ENCODE assay signal across 8 cellular contexts in genomic region chr19:54096642-54097106, GRCh38. TPM values are rescaled to one million over a fixed set of nuclear protein-coding genes. Genes with fewer than 3 reads are reported as not detected.
DNase-seq lines count a peak whose midpoint lies in the region; TF ChIP-seq lines count a peak whose summit lies in the region.

No MANE protein-coding gene starts in this region.

- TF ChIP-seq POLR2A in adrenal gland (IDR thresholded peaks at IDR 0.05), result no peak

- H3K9me3 ChIP-seq in BE2C (no peaks in the 10 kb centered on the region; the same call in 1 of the 2 replicates), HUES64 (ENCODE audit: insufficient read depth, low read depth, low read length) (no peaks in the 10 kb centered on the region), iPS DF 6.9 (ENCODE audit: control insufficient read depth, insufficient read depth, low read length) (no peaks in the 10 kb centered on the region), adrenal gland (replicated peaks in 1 of 3) (no peaks in the 10 kb centered on the region)

- H3K36me3 Mint-ChIP-seq in activated T-helper 2 cell treated with anti-CD3 and anti-CD28 coated beads, Interferon-gamma antibody, Interleukin-2, Interleukin-4, amounts not matched to agents 10 μg/mL and 5 μg/mL and 100 μg/mL, durations not matched to agents 14 hours and 24 hours and 36 hours (ENCODE audit: low read depth), result no peaks in the 10 kb centered on the region
- no peaks in the 10 kb centered on the region for H3K36me3 Mint-ChIP-seq in stimulated activated naive CD8-positive, alpha-beta T cell treated with anti-CD3 and anti-CD28 coated beads, Interleukin-15, Interleukin-2, amounts not matched to agents 100 ng/mL and 50 ng/mL, for 24 hours (ENCODE audit: low read depth)

- peaks cover 13% of the 10 kb centered on the region for H3K4me1 Mint-ChIP-seq in activated T-helper 2 cell treated with anti-CD3 and anti-CD28 coated beads, Interferon-gamma antibody, Interleukin-2, Interleukin-4, amounts not matched to agents 10 μg/mL and 5 μg/mL and 100 μg/mL, durations not matched to agents 14 hours and 24 hours and 36 hours (ENCODE audit: low read depth)
- H3K4me1 Mint-ChIP-seq in stimulated activated naive CD8-positive, alpha-beta T cell treated with anti-CD3 and anti-CD28 coated beads, Interleukin-15, Interleukin-2, amounts not matched to agents 100 ng/mL and 50 ng/mL, for 24 hours (ENCODE audit: low read depth), result peaks cover 11% of the 10 kb centered on the region

- 16% methylated on average over 14 of the region's 14 CpGs for WGBS in HUES64
- WGBS in iPS DF 6.9 (ENCODE audit: insufficient coverage, insufficient read length), result no CpG with 5 or more reads among the region's 14 CpGs
- whole genome bisulfite sequencing in adrenal gland, 4 donors, result 4 to 13% (median 10%) methylated on average over 14 of the region's 14 CpGs

- intact Hi-C loops in activated T-helper 2 cell treated with anti-CD3 and anti-CD28 coated beads, Interferon-gamma antibody, Interleukin-2, Interleukin-4, amounts not matched to agents 10 μg/mL and 5 μg/mL and 100 μg/mL, durations not matched to agents 14 hours and 24 hours and 36 hours (cut with micrococcal nuclease), result no loop called here
- intact Hi-C loops in adrenal gland (cut with DNase I), result no loop called here

- no peak for DNase-seq in BE2C
- DNase-seq in activated T-helper 2 cell treated with anti-CD3 and anti-CD28 coated beads, Interferon-gamma antibody, Interleukin-2, Interleukin-4, amounts not matched to agents 10 μg/mL and 5 μg/mL and 100 μg/mL, durations not matched to agents 14 hours and 24 hours and 36 hours (ENCODE audit: low spot score), result no peak
- no peak for DNase-seq in iPS DF 6.9 (ENCODE audit: low read depth, low spot score)
- DNase-seq in adrenal gland, result no peak
- DNase-seq in T1000 (lab: John Stamatoyannopoulos, UW), result no peak
- no peak for DNase-seq in Ammon's horn (ENCODE audit: low spot score)

- peak; percentile 24; the same call in 1 of the 2 replicates for TF ChIP-seq CTCF in BE2C (IDR thresholded peaks at IDR 0.05; ENCODE audit: low read depth, low read length)
- TF ChIP-seq CTCF in adrenal gland (IDR thresholded peaks at IDR 0.05), result peak in 1 of 6 experiments; percentile 24

- no peaks in the 10 kb centered on the region for H3K36me3 ChIP-seq in BE2C
- H3K36me3 ChIP-seq in HUES64 (ENCODE audit: insufficient read depth, low read length), result no peaks in the 10 kb centered on the region
- no peaks in the 10 kb centered on the region for H3K36me3 ChIP-seq in iPS DF 6.9 (ENCODE audit: control insufficient read depth, insufficient read depth, low read length)
- no peaks in the 10 kb centered on the region for H3K36me3 ChIP-seq in adrenal gland (replicated peaks in 1 of 2)

- peaks cover 17% of the 10 kb centered on the region for H3K27me3 Mint-ChIP-seq in activated T-helper 2 cell treated with anti-CD3 and anti-CD28 coated beads, Interferon-gamma antibody, Interleukin-2, Interleukin-4, amounts not matched to agents 10 μg/mL and 5 μg/mL and 100 μg/mL, durations not matched to agents 14 hours and 24 hours and 36 hours (ENCODE audit: low read depth)
- H3K27me3 Mint-ChIP-seq in stimulated activated naive CD8-positive, alpha-beta T cell treated with anti-CD3 and anti-CD28 coated beads, Interleukin-15, Interleukin-2, amounts not matched to agents 100 ng/mL and 50 ng/mL, for 24 hours, result peaks cover 22% of the 10 kb centered on the region

- H3K27ac ChIP-seq in HUES64 (ENCODE audit: low read depth, low read length), result 0 out of 2 replicates have a peak overlapping the region, but pooled peaks have one; percentile 30
- H3K27ac ChIP-seq in iPS DF 6.9 (ENCODE audit: low read length), result no peak overlapping the region
- peak overlapping the region in 1 of 5 donors; percentile 43 for H3K27ac ChIP-seq in adrenal gland

- H3K4me3 Mint-ChIP-seq in activated T-helper 2 cell treated with anti-CD3 and anti-CD28 coated beads, Interferon-gamma antibody, Interleukin-2, Interleukin-4, amounts not matched to agents 10 μg/mL and 5 μg/mL and 100 μg/mL, durations not matched to agents 14 hours and 24 hours and 36 hours (ENCODE audit: low read depth), result peak overlapping the region; percentile 62
- peak overlapping the region; percentile 68 for H3K4me3 Mint-ChIP-seq in stimulated activated naive CD8-positive, alpha-beta T cell treated with anti-CD3 and anti-CD28 coated beads, Interleukin-15, Interleukin-2, amounts not matched to agents 100 ng/mL and 50 ng/mL, for 24 hours

- H3K27me3 ChIP-seq in BE2C (peaks cover 20% of the 10 kb centered on the region), HUES64 (ENCODE audit: insufficient read depth, low read length) (peaks cover 30% of the 10 kb centered on the region), iPS DF 6.9 (ENCODE audit: control insufficient read depth, insufficient read depth, low read length) (no peaks in the 10 kb centered on the region), adrenal gland (no peaks in the 10 kb centered on the region)

- no peak overlapping the region for H3K4me3 ChIP-seq in BE2C (ENCODE audit: low read depth, low read length)
- H3K4me3 ChIP-seq in HUES64 (ENCODE audit: low read length), result peak overlapping the region; percentile 55
- peak overlapping the region; percentile 3; the same call in 1 of the 2 replicates for H3K4me3 ChIP-seq in iPS DF 6.9 (ENCODE audit: low read length)
- H3K4me3 ChIP-seq in adrenal gland, result peak overlapping the region in 1 of 4 donors; percentile 41

- H3K9ac ChIP-seq in HUES64 (ENCODE audit: low read depth, low read length), result peak overlapping the region; percentile 46; the same call in 1 of the 2 replicates

- H3K27ac Mint-ChIP-seq in activated T-helper 2 cell treated with anti-CD3 and anti-CD28 coated beads, Interferon-gamma antibody, Interleukin-2, Interleukin-4, amounts not matched to agents 10 μg/mL and 5 μg/mL and 100 μg/mL, durations not matched to agents 14 hours and 24 hours and 36 hours, result no peak overlapping the region
- no peak overlapping the region for H3K27ac Mint-ChIP-seq in stimulated activated naive CD8-positive, alpha-beta T cell treated with anti-CD3 and anti-CD28 coated beads, Interleukin-15, Interleukin-2, amounts not matched to agents 100 ng/mL and 50 ng/mL, for 24 hours

- H3K4me1 ChIP-seq in BE2C (no peaks in the 10 kb centered on the region), HUES64 (ENCODE audit: insufficient read depth, low read length) (peaks cover 5% of the 10 kb centered on the region; the same call in 1 of the 2 replicates), iPS DF 6.9 (ENCODE audit: control insufficient read depth, insufficient read depth, low read length) (no peaks in the 10 kb centered on the region), adrenal gland (replicated peaks in 1 of 2) (peaks cover 0 to 7% of the 10 kb centered on the region in 2 donors)

- peaks cover 4% of the 10 kb centered on the region for H3K9me3 Mint-ChIP-seq in activated T-helper 2 cell treated with anti-CD3 and anti-CD28 coated beads, Interferon-gamma antibody, Interleukin-2, Interleukin-4, amounts not matched to agents 10 μg/mL and 5 μg/mL and 100 μg/mL, durations not matched to agents 14 hours and 24 hours and 36 hours
- H3K9me3 Mint-ChIP-seq in stimulated activated naive CD8-positive, alpha-beta T cell treated with anti-CD3 and anti-CD28 coated beads, Interleukin-15, Interleukin-2, amounts not matched to agents 100 ng/mL and 50 ng/mL, for 24 hours, result no peaks in the 10 kb centered on the region

RNA-seq across cellular contexts. Expression of gene OSCAR, which starts 3.9 kb away (rescaled TPM):
- polyA plus RNA-seq in BE2C (2012; ENCODE audit: insufficient read depth, insufficient read length, low read depth), result 4.4 TPM
- polyA plus RNA-seq in HUES64 (2013, experiment 1 of 2), result 0.55 TPM
- 0.63 TPM for polyA plus RNA-seq in HUES64 (2013, experiment 2 of 2)
- total RNA-seq in activated T-helper 2 cell treated with anti-CD3 and anti-CD28 coated beads, Interferon-gamma antibody, Interleukin-2, Interleukin-4, amounts not matched to agents 10 μg/mL and 5 μg/mL and 100 μg/mL, durations not matched to agents 14 hours and 24 hours and 36 hours, result 0.23 and 0.39 TPM in 2 replicates
- total RNA-seq in adrenal gland, result 1 to 10 TPM in 6 of 8 donors, under 1 TPM in 1, not detected in 1; 0.24 to 6.6 (median 2.4) TPM
- 1 to 10 TPM in 2 of 3 donors, under 1 TPM in 1; 0.55 to 6.0 (median 3.3) TPM for polyA plus RNA-seq in adrenal gland

RNA-seq across cellular contexts. Expression of gene NDUFA3, which starts 6.0 kb away (rescaled TPM):
- polyA plus RNA-seq in BE2C (2012; ENCODE audit: insufficient read depth, insufficient read length, low read depth), result 613 TPM
- polyA plus RNA-seq in HUES64 (2013, experiment 1 of 2), result 149 TPM
- 176 TPM for polyA plus RNA-seq in HUES64 (2013, experiment 2 of 2)
- total RNA-seq in activated T-helper 2 cell treated with anti-CD3 and anti-CD28 coated beads, Interferon-gamma antibody, Interleukin-2, Interleukin-4, amounts not matched to agents 10 μg/mL and 5 μg/mL and 100 μg/mL, durations not matched to agents 14 hours and 24 hours and 36 hours, result 105 and 115 TPM in 2 replicates
- total RNA-seq in adrenal gland, result 100 to 1,000 TPM in 5 of 8 donors, 10 to 100 TPM in 3; 33.2 to 211 (median 144) TPM
- polyA plus RNA-seq in adrenal gland, result 1,000 to 10,000 TPM in 2 of 3 donors, 100 to 1,000 TPM in 1; 237 to 1,730 (median 1,627) TPM

RNA-seq across cellular contexts. Expression of gene TARM1, which starts 15.5 kb away (rescaled TPM):
- polyA plus RNA-seq in BE2C (2012; ENCODE audit: insufficient read depth, insufficient read length, low read depth), result not detected
- not detected for polyA plus RNA-seq in HUES64 (2013, experiment 1 of 2)
- polyA plus RNA-seq in HUES64 (2013, experiment 2 of 2), result not detected
- total RNA-seq in activated T-helper 2 cell treated with anti-CD3 and anti-CD28 coated beads, Interferon-gamma antibody, Interleukin-2, Interleukin-4, amounts not matched to agents 10 μg/mL and 5 μg/mL and 100 μg/mL, durations not matched to agents 14 hours and 24 hours and 36 hours, result not detected in 2 replicates
- not detected for total RNA-seq in adrenal gland
- polyA plus RNA-seq in adrenal gland, result not detected

RNA-seq across cellular contexts. Expression of gene TFPT, which starts 18.8 kb away (rescaled TPM):
- polyA plus RNA-seq in BE2C (2012; ENCODE audit: insufficient read depth, insufficient read length, low read depth), result 30.7 TPM
- polyA plus RNA-seq in HUES64 (2013, experiment 1 of 2), result 15.0 TPM
- 16.4 TPM for polyA plus RNA-seq in HUES64 (2013, experiment 2 of 2)
- total RNA-seq in activated T-helper 2 cell treated with anti-CD3 and anti-CD28 coated beads, Interferon-gamma antibody, Interleukin-2, Interleukin-4, amounts not matched to agents 10 μg/mL and 5 μg/mL and 100 μg/mL, durations not matched to agents 14 hours and 24 hours and 36 hours, result 29.3 TPM in 2 replicates
- 10 to 100 TPM; 19.5 to 25.8 (median 23.2) TPM for total RNA-seq in adrenal gland
- polyA plus RNA-seq in adrenal gland, result 10 to 100 TPM; 11.4 to 58.6 (median 40.4) TPM

RNA-seq across cellular contexts. Expression of gene PRPF31, which starts 18.9 kb away (rescaled TPM):
- 185 TPM for polyA plus RNA-seq in BE2C (2012; ENCODE audit: insufficient read depth, insufficient read length, low read depth)
- 55.5 TPM for polyA plus RNA-seq in HUES64 (2013, experiment 1 of 2)
- polyA plus RNA-seq in HUES64 (2013, experiment 2 of 2), result 58.1 TPM
- total RNA-seq in activated T-helper 2 cell treated with anti-CD3 and anti-CD28 coated beads, Interferon-gamma antibody, Interleukin-2, Interleukin-4, amounts not matched to agents 10 μg/mL and 5 μg/mL and 100 μg/mL, durations not matched to agents 14 hours and 24 hours and 36 hours, result 90.6 and 94.2 TPM in 2 replicates
- 10 to 100 TPM; 36.1 to 72.5 (median 50.7) TPM for total RNA-seq in adrenal gland
- polyA plus RNA-seq in adrenal gland, result 10 to 100 TPM; 54.4 to 91.7 (median 74.6) TPM
